28 cellular contexts compared by ENCODE assay signal in genomic region chr3:20327889-20328288, GRCh38.
"Had no signal": no experiment of that assay in that cellular context is flagged by ENCODE, and none has a peak within 500 bp of the region (broad histone marks: within the 10 kb centered on the region; RNA-seq: fewer than 3 reads in every experiment).

No MANE protein-coding gene starts in this region.

- H3K4me3 ChIP-seq: neural progenitor cell, ovary, psoas muscle, right lobe of liver, sigmoid colon, stomach, thoracic aorta, thyroid gland, tibial nerve, upper lobe of left lung, vagina had no signal

- H3K9me3 Mint-ChIP-seq: natural killer cell; neural progenitor cell; stimulated activated effector memory CD8-positive, alpha-beta T cell treated with anti-CD3 and anti-CD28 coated beads, Interleukin-12 subunit alpha, Interleukin-12 subunit beta, amount 100 ng/mL, for 72 hours; stimulated activated naive B cell treated with anti-CD40 and anti-IgM and Interleukin-4, amounts not matched to agents 10 μg/mL and 1 μg/mL and 100 μg/mL, for 72 hours; stimulated activated naive CD8-positive, alpha-beta T cell treated with anti-CD3 and anti-CD28 coated beads, Interleukin-15, Interleukin-2, amounts not matched to agents 100 ng/mL and 50 ng/mL, for 24 hours had no signal

- H3K36me3 Mint-ChIP-seq: natural killer cell; stimulated activated effector memory CD8-positive, alpha-beta T cell treated with anti-CD3 and anti-CD28 coated beads, Interleukin-12 subunit alpha, Interleukin-12 subunit beta, amount 100 ng/mL, for 72 hours; stimulated activated naive B cell treated with anti-CD40 and anti-IgM and Interleukin-4, amounts not matched to agents 10 μg/mL and 1 μg/mL and 100 μg/mL, for 72 hours had no signal

- H3K4me1 ChIP-seq: parathyroid adenoma, psoas muscle, right lobe of liver, thyroid gland, tibial nerve, upper lobe of left lung, vagina had no signal

- ATAC-seq: natural killer cell; psoas muscle; right cardiac atrium; right lobe of liver; stimulated activated effector memory CD8-positive, alpha-beta T cell treated with anti-CD3 and anti-CD28 coated beads, Interleukin-12 subunit alpha, Interleukin-12 subunit beta, amount 100 ng/mL, for 72 hours; stimulated activated naive B cell treated with anti-CD40 and anti-IgM and Interleukin-4, amounts not matched to agents 10 μg/mL and 1 μg/mL and 100 μg/mL, for 72 hours had no signal

- H3K36me3 ChIP-seq: neural progenitor cell, ovary, right lobe of liver, sigmoid colon, stomach, thoracic aorta, thyroid gland, tibial nerve, upper lobe of left lung, vagina had no signal

- H3K9ac ChIP-seq: neural progenitor cell, parathyroid adenoma had no signal

- H3K27me3 ChIP-seq: neural progenitor cell, ovary, right lobe of liver, sigmoid colon, stomach, thyroid gland, tibial nerve, upper lobe of left lung, vagina had no signal

- H3K27ac Mint-ChIP-seq: natural killer cell; nephron; neural progenitor cell; progenitor cell of endocrine pancreas; stimulated activated effector memory CD8-positive, alpha-beta T cell treated with anti-CD3 and anti-CD28 coated beads, Interleukin-12 subunit alpha, Interleukin-12 subunit beta, amount 100 ng/mL, for 72 hours; stimulated activated naive B cell treated with anti-CD40 and anti-IgM and Interleukin-4, amounts not matched to agents 10 μg/mL and 1 μg/mL and 100 μg/mL, for 72 hours; stimulated activated naive CD8-positive, alpha-beta T cell treated with anti-CD3 and anti-CD28 coated beads, Interleukin-15, Interleukin-2, amounts not matched to agents 100 ng/mL and 50 ng/mL, for 24 hours had no signal

- H3K4me1 Mint-ChIP-seq: stimulated activated effector memory CD8-positive, alpha-beta T cell treated with anti-CD3 and anti-CD28 coated beads, Interleukin-12 subunit alpha, Interleukin-12 subunit beta, amount 100 ng/mL, for 72 hours had no signal

- H3K4me3 Mint-ChIP-seq: natural killer cell; nephron; neural progenitor cell; stimulated activated effector memory CD8-positive, alpha-beta T cell treated with anti-CD3 and anti-CD28 coated beads, Interleukin-12 subunit alpha, Interleukin-12 subunit beta, amount 100 ng/mL, for 72 hours; stimulated activated naive B cell treated with anti-CD40 and anti-IgM and Interleukin-4, amounts not matched to agents 10 μg/mL and 1 μg/mL and 100 μg/mL, for 72 hours; stimulated activated naive CD8-positive, alpha-beta T cell treated with anti-CD3 and anti-CD28 coated beads, Interleukin-15, Interleukin-2, amounts not matched to agents 100 ng/mL and 50 ng/mL, for 24 hours had no signal

- H3K9me3 ChIP-seq: ovary, psoas muscle, right lobe of liver, sigmoid colon, stomach, thoracic aorta, thyroid gland, tibial nerve, upper lobe of left lung, vagina had no signal

- H3K27me3 Mint-ChIP-seq: stimulated activated naive B cell treated with anti-CD40 and anti-IgM and Interleukin-4, amounts not matched to agents 10 μg/mL and 1 μg/mL and 100 μg/mL, for 72 hours; stimulated activated naive CD8-positive, alpha-beta T cell treated with anti-CD3 and anti-CD28 coated beads, Interleukin-15, Interleukin-2, amounts not matched to agents 100 ng/mL and 50 ng/mL, for 24 hours had no signal

- H3K27ac ChIP-seq: ovary, parathyroid adenoma, psoas muscle, right lobe of liver, sigmoid colon, stomach, thoracic aorta, thyroid gland, tibial nerve, upper lobe of left lung, vagina had no signal

- DNase-seq: natural killer cell; occipital lobe; ovary; posterior cingulate gyrus; psoas muscle; right cardiac atrium; right lobe of liver; sigmoid colon; small intestine; stimulated activated CD4-positive, alpha-beta T cell treated with anti-CD3 and anti-CD28 coated beads, Interleukin-15, amount 100 ng/mL, for 24 hours; stimulated activated CD4-positive, alpha-beta T cell treated with anti-CD3 and anti-CD28 coated beads, Interleukin-2, amount 100 ng/mL, for 24 hours; stimulated activated CD4-positive, alpha-beta T cell treated with anti-CD3 and anti-CD28 coated beads, Interleukin-2, amount 100 ng/mL, for 48 hours; stimulated activated CD4-positive, alpha-beta T cell treated with anti-CD3 and anti-CD28 coated beads, Interleukin-4, amount 100 ng/mL, for 24 hours; stimulated activated naive B cell treated with anti-CD40 and anti-IgM and Interleukin-4, amounts not matched to agents 10 μg/mL and 1 μg/mL and 100 μg/mL, for 72 hours; stimulated activated naive CD4-positive, alpha-beta T cell treated with Interleukin-2 at 50 U/mL for 16 hours; stomach; thyroid gland; trophoblast cell; upper lobe of left lung had no signal
